In genomic region chr7:13181221-13181620, GRCh38 we compare ENCODE assay signal across 14 cellular contexts.
DNase-seq lines count a peak whose midpoint lies in the region; ATAC-seq and TF ChIP-seq lines count a peak whose summit lies in the region.
"Had no signal": no experiment of that assay in that cellular context is flagged by ENCODE, and none has a peak within 500 bp of the region (broad histone marks: within the 10 kb centered on the region; RNA-seq: fewer than 3 reads in every experiment).

No MANE protein-coding gene starts in this region.

- H2AFZ ChIP-seq in hepatocyte = no peak overlapping the region

- WGBS in hepatocyte (ENCODE audit: low lambda C conversion rate, missing lambda C conversion rate) = 32% methylated on average over 3 of the region's 3 CpGs

- H3K4me2 ChIP-seq in hepatocyte = no peak overlapping the region

- peak; percentile 33 for DNase-seq in COLO668 (lab: John Stamatoyannopoulos, UW; ENCODE audit: unreplicated experiment)
- peak; percentile 87 for DNase-seq in MG63
- DNase-seq in NCI-H524 treated with DMSO at 0.1 percent for 48 hours (lab: John Stamatoyannopoulos, UW) = peak; percentile 26
- peak; percentile 8 for DNase-seq in hepatocyte (ENCODE audit: low spot score)
- DNase-seq in activated gamma-delta T cell (lab: John Stamatoyannopoulos, UW) = no peak
- no peak for DNase-seq in activated T-cell treated with anti-CD3 and anti-CD28 coated beads for 4 hours
- no peak for DNase-seq in mesenteric fat pad (ENCODE audit: low spot score)
- no peak for DNase-seq in foreskin keratinocyte
- DNase-seq: activated CD8-positive, alpha-beta T cell treated with anti-CD3 and anti-CD28 coated beads, Interleukin-2, amount 10 ng/mL, durations not matched to agents 7 days and 5 days; kidney glomerular epithelial cell; MV-4-11; stimulated activated CD4-positive, alpha-beta T cell treated with anti-CD3 and anti-CD28 coated beads, Interleukin-15, amount 100 ng/mL, for 24 hours had no signal

- no peaks in the 10 kb centered on the region for H3K79me2 ChIP-seq in hepatocyte

- H4K20me1 ChIP-seq in hepatocyte (ENCODE audit: insufficient read depth, poor library complexity, severe bottlenecking) = no peaks in the 10 kb centered on the region

- H3K27me3 ChIP-seq in MG63 (no peaks in the 10 kb centered on the region), hepatocyte (no peaks in the 10 kb centered on the region), foreskin keratinocyte (no peaks in the 10 kb centered on the region)

- no peak overlapping the region for H3K27ac ChIP-seq in hepatocyte
- H3K27ac ChIP-seq in foreskin keratinocyte = no peak overlapping the region
- H3K27ac ChIP-seq: coronary artery had no signal

- H3K36me3 ChIP-seq in MG63 (no peaks in the 10 kb centered on the region), hepatocyte (replicated peaks; ENCODE audit: insufficient read depth, low read depth) (no peaks in the 10 kb centered on the region)

- H3K9me3 ChIP-seq in MG63 (no peaks in the 10 kb centered on the region), hepatocyte (ENCODE audit: low read depth) (no peaks in the 10 kb centered on the region)

- H3K4me1 ChIP-seq in hepatocyte (ENCODE audit: insufficient read depth) (peaks cover 10% of the 10 kb centered on the region), foreskin keratinocyte (no peaks in the 10 kb centered on the region)

- H3K4me3 ChIP-seq in MG63 (no peak overlapping the region), hepatocyte (no peak overlapping the region)
- H3K4me3 ChIP-seq: coronary artery had no signal

- ATAC-seq in foreskin keratinocyte = no peak
- ATAC-seq: activated CD8-positive, alpha-beta T cell treated with anti-CD3 and anti-CD28 coated beads, Interleukin-2, amount 10 ng/mL, durations not matched to agents 7 days and 5 days; Panc1 had no signal

- H3K9me2 ChIP-seq in hepatocyte (replicated peaks; ENCODE audit: insufficient read depth) = no peaks in the 10 kb centered on the region

- no peak for TF ChIP-seq CTCF in hepatocyte (IDR thresholded peaks at IDR 0.05; ENCODE audit: poor library complexity)
- TF ChIP-seq CTCF in foreskin keratinocyte (conservative IDR thresholded peaks at IDR 0.05) = no peak

Comparison
In these comparisons a context has a peak if more than half of its experiments do, and no peak if none do; other contexts are left out.
1. DNase-seq: peak in COLO668 (single experiment), MG63 (single experiment), NCI-H524 treated with DMSO at 0.1 percent for 48 hours (single experiment) and hepatocyte (single experiment); none in activated gamma-delta T cell (single experiment), activated T-cell treated with anti-CD3 and anti-CD28 coated beads for 4 hours (single experiment), mesenteric fat pad (single experiment) and foreskin keratinocyte (0 of 2).